Comparison of ENCODE assay signal across 9 cellular contexts in genomic region chr16:85437161-85438052, GRCh38.
A peak's percentile ranks its signal among the peaks of the same experiment; 100 is the strongest.
DNase-seq lines count a peak whose midpoint lies in the region; ATAC-seq and TF ChIP-seq lines count a peak whose summit lies in the region.
"Had no signal": no experiment of that assay in that cellular context is flagged by ENCODE, and none has a peak within 500 bp of the region (broad histone marks: within the 10 kb centered on the region; RNA-seq: fewer than 3 reads in every experiment).

No MANE protein-coding gene starts in this region.

- H3K9ac ChIP-seq in mammary epithelial cell (ENCODE audit: insufficient read depth, low read length) (no peak overlapping the region), adipocyte (ENCODE audit: low read length) (peak overlapping the region; percentile 74)

- no peak overlapping the region for H2AFZ ChIP-seq in mammary epithelial cell (ENCODE audit: low read depth, low read length)

- ATAC-seq in lung (ENCODE audit: insufficient read depth, low FRiP score) (peak; percentile 68), GM21447 (IDR thresholded peaks at IDR 0.05; ENCODE audit: unreplicated experiment) (no peak)
- ATAC-seq: activated CD4-positive, CD25-positive, alpha-beta regulatory T cell treated with anti-CD3 and anti-CD28 coated beads, Interleukin-2, amount 50 U/mL, for 24 hours had no signal

- H3K4me2 ChIP-seq in mammary epithelial cell (ENCODE audit: insufficient read depth, low read depth, low read length), result no peak overlapping the region

- peak overlapping the region; percentile 8 to 37 (median 10) for H3K4me3 ChIP-seq in breast epithelium
- H3K4me3 ChIP-seq in mammary epithelial cell (replicated peaks in 1 of 3; ENCODE audit: insufficient read depth in 1 of 3, low read depth in 2 of 3, low read length in 3 of 3), result no peak overlapping the region
- no peak overlapping the region for H3K4me3 ChIP-seq in adipocyte (ENCODE audit: low read length)
- H3K4me3 ChIP-seq in lung, result no peak overlapping the region
- H3K4me3 ChIP-seq in vagina, result peak overlapping the region; percentile 12 to 30

- intact Hi-C loops in breast epithelium (cut with DNase I; ENCODE audit: low total_unique reads), result no loop called here
- intact Hi-C loops in mammary epithelial cell (cut with micrococcal nuclease), result no loop called here
- intact Hi-C loops in vagina (cut with DNase I), result no loop called here

- TF ChIP-seq POLR2A in breast epithelium (IDR thresholded peaks at IDR 0.05) (no peak), vagina (IDR thresholded peaks at IDR 0.05) (no peak)

- H3K27ac ChIP-seq in breast epithelium, result peak overlapping the region; percentile 87 to 92
- no peak overlapping the region for H3K27ac ChIP-seq in mammary epithelial cell (ENCODE audit: insufficient read depth, low read depth, low read length)
- H3K27ac ChIP-seq in lung (ENCODE audit: low read depth in 1 of 2, low read length in 1 of 2), result no peak overlapping the region
- H3K27ac ChIP-seq in vagina, result peak overlapping the region; percentile 91

- WGBS in mammary epithelial cell (ENCODE audit: low coverage, missing lambda C conversion rate), result 68% methylated on average over 17 of the region's 25 CpGs
- 43 to 45% methylated on average over 25 of the region's 25 CpGs for WGBS in lung, 2 donors

- peak in 1 of 3 donors; percentile 12 for TF ChIP-seq CTCF in breast epithelium (IDR thresholded peaks at IDR 0.05)
- TF ChIP-seq CTCF in mammary epithelial cell (conservative IDR thresholded peaks at IDR 0.05 in 1 of 2, IDR thresholded peaks at IDR 0.05 in 1 of 2; ENCODE audit: extremely low read depth in 1 of 2, insufficient read depth in 1 of 2, low read depth in 1 of 2, low read length in 2 of 2), result no peak
- no peak for TF ChIP-seq CTCF in lung (IDR thresholded peaks at IDR 0.05; ENCODE audit: control extremely low read depth, extremely low read depth)
- TF ChIP-seq CTCF in vagina (IDR thresholded peaks at IDR 0.05), result no peak
- TF ChIP-seq CTCF in GM13976 (IDR thresholded peaks at IDR 0.05; ENCODE audit: borderline replicate concordance, control extremely low read depth, extremely low read depth, insufficient read depth, missing control alignments), result no peak

- H3K4me1 ChIP-seq in breast epithelium (peaks cover 5 to 6% of the 10 kb centered on the region in 2 donors), mammary epithelial cell (ENCODE audit: insufficient read depth, low read length) (no peaks in the 10 kb centered on the region), adipocyte (ENCODE audit: control insufficient read depth, insufficient read depth, low read length) (peaks cover 24% of the 10 kb centered on the region), lung (ENCODE audit: control insufficient read depth in 2 of 2, insufficient read depth in 2 of 2, low read length in 2 of 2) (peaks cover 0 to 11% of the 10 kb centered on the region in 2 donors), vagina (peaks cover 31% of the 10 kb centered on the region)

- DNase-seq in breast epithelium (ENCODE audit: low spot score in 2 of 2) (peak; percentile 69 to 73), mammary epithelial cell (no peak), adipocyte (ENCODE audit: low read depth) (no peak), lung (ENCODE audit: low spot score) (peak; percentile 59), vagina (ENCODE audit: extremely low spot score in 2 of 2) (no peak), medulla oblongata (ENCODE audit: extremely low spot score) (no peak), GM13976 (ENCODE audit: low spot score) (no peak)

- dilution Hi-C loops in mammary epithelial cell (cut with HindIII; ENCODE audit: low sequenced_read_pairs), result loop anchor here (5.0 kb wide), 1 partner anchor 35 kb away; no protein-coding TSS in a partner anchor

- in situ Hi-C loops in mammary epithelial cell (cut with MboI; ENCODE audit: low sequenced_read_pairs in 2 of 2), result no loop called here
- in situ Hi-C loops in GM13976 (cut with MboI; ENCODE audit: low sequenced_read_pairs, unreplicated experiment), result no loop called here

- H4K20me1 ChIP-seq in mammary epithelial cell (ENCODE audit: insufficient read depth, low read length), result no peaks in the 10 kb centered on the region

- no TSS peak for BruUV-seq in mammary epithelial cell (replicated peaks; lab: Mats Ljungman, UMichigan)

- CTCF ChIA-PET in mammary epithelial cell (lab: Charles Lee; ENCODE audit: low non-redundant PET), result no interaction called here

- H3K27me3 ChIP-seq in breast epithelium (no peaks in the 10 kb centered on the region), mammary epithelial cell (ENCODE audit: insufficient read depth, low read length) (no peaks in the 10 kb centered on the region), adipocyte (replicated peaks; ENCODE audit: control insufficient read depth, insufficient read depth, low read length) (no peaks in the 10 kb centered on the region), lung (ENCODE audit: control insufficient read depth, insufficient read depth) (no peaks in the 10 kb centered on the region), vagina (no peaks in the 10 kb centered on the region)

- H3K9me3 ChIP-seq in breast epithelium (no peaks in the 10 kb centered on the region), mammary epithelial cell (replicated peaks; ENCODE audit: insufficient read depth, low read length) (no peaks in the 10 kb centered on the region), adipocyte (ENCODE audit: control insufficient read depth, low read length) (no peaks in the 10 kb centered on the region), lung (ENCODE audit: control insufficient read depth in 2 of 2, insufficient read depth in 1 of 2, low read length in 1 of 2) (no peaks in the 10 kb centered on the region), vagina (no peaks in the 10 kb centered on the region)

- no peaks in the 10 kb centered on the region for H3K79me2 ChIP-seq in mammary epithelial cell (ENCODE audit: insufficient read depth, low read length)

- no peaks in the 10 kb centered on the region for H3K36me3 ChIP-seq in breast epithelium
- no peaks in the 10 kb centered on the region for H3K36me3 ChIP-seq in mammary epithelial cell (ENCODE audit: insufficient read depth, low read length)
- H3K36me3 ChIP-seq in adipocyte (ENCODE audit: control insufficient read depth, insufficient read depth, low read length, severe bottlenecking), result peaks cover 11% of the 10 kb centered on the region
- H3K36me3 ChIP-seq in lung (ENCODE audit: control insufficient read depth in 2 of 2, insufficient read depth in 2 of 2, low read length in 2 of 2), result no peaks in the 10 kb centered on the region
- no peaks in the 10 kb centered on the region for H3K36me3 ChIP-seq in vagina

Comparison
In these comparisons a context has a peak if more than half of its experiments do, and no peak if none do; other contexts are left out.
1. DNase-seq: peak in breast epithelium (2 of 2) and lung (single experiment); none in mammary epithelial cell (single experiment), adipocyte (single experiment), vagina (0 of 2), medulla oblongata (single experiment) and GM13976 (single experiment).
2. H3K27ac ChIP-seq: peak in breast epithelium (2 of 2) and vagina (single experiment); none in mammary epithelial cell (single experiment) and lung (0 of 2).
3. H3K4me3 ChIP-seq: peak in breast epithelium (3 of 3) and vagina (2 of 2); none in mammary epithelial cell (0 of 3), adipocyte (single experiment) and lung (single experiment).